In genomic region chr2:101963198-101963597, GRCh38 we compare ENCODE assay signal across 24 cellular contexts. TPM values are rescaled to one million over a fixed set of nuclear protein-coding genes. Genes with fewer than 3 reads are reported as not detected.
"Had no signal": no experiment of that assay in that cellular context is flagged by ENCODE, and none has a peak within 500 bp of the region (broad histone marks: within the 10 kb centered on the region; RNA-seq: fewer than 3 reads in every experiment).

No MANE protein-coding gene starts in this region.

- H3K27ac Mint-ChIP-seq: activated B cell treated with CpG ODN at 0.5 μM for 24 hours; activated CD4-positive, alpha-beta T cell treated with anti-CD3 and anti-CD28 coated beads for 36 hours; activated naive CD8-positive, alpha-beta T cell treated with anti-CD3 and anti-CD28 coated beads, Interleukin-2, amount 50 U/mL, for 24 hours; activated T-helper 1 cell treated with anti-CD3 and anti-CD28 coated beads, Interleukin-12 subunit alpha, Interleukin-12 subunit beta, Interleukin-2, Interleukin-4 antibody, amounts not matched to agents 30 ng/mL and 10 ng/mL and 1 ng/mL, durations not matched to agents 14 hours and 24 hours and 36 hours; mesothelial cell of epicardium; stimulated activated naive CD8-positive, alpha-beta T cell treated with anti-CD3 and anti-CD28 coated beads, Interleukin-15, Interleukin-2, amounts not matched to agents 100 ng/mL and 50 ng/mL, for 24 hours; T-helper 17 cell; type B pancreatic cell had no signal

- H3K4me1 Mint-ChIP-seq: activated B cell treated with CpG ODN at 0.5 μM for 24 hours had no signal

- H3K27me3 ChIP-seq: foreskin keratinocyte, pancreas, right atrium auricular region had no signal

- H3K4me1 ChIP-seq: psoas muscle had no signal

- H3K9me3 Mint-ChIP-seq: activated B cell treated with CpG ODN at 0.5 μM for 24 hours, type B pancreatic cell had no signal

- ATAC-seq: activated CD4-positive, alpha-beta T cell treated with anti-CD3 and anti-CD28 coated beads for 36 hours; activated naive CD8-positive, alpha-beta T cell treated with anti-CD3 and anti-CD28 coated beads, Interleukin-2, amount 50 U/mL, for 24 hours; foreskin keratinocyte; naive thymus-derived CD8-positive, alpha-beta T cell; pancreas; psoas muscle; T-helper 17 cell had no signal

- H3K36me3 ChIP-seq: pancreas, right atrium auricular region had no signal

- H3K4me3 Mint-ChIP-seq: activated B cell treated with CpG ODN at 0.5 μM for 24 hours; activated CD4-positive, alpha-beta T cell treated with anti-CD3 and anti-CD28 coated beads for 36 hours; activated naive CD8-positive, alpha-beta T cell treated with anti-CD3 and anti-CD28 coated beads, Interleukin-2, amount 50 U/mL, for 24 hours; activated T-helper 1 cell treated with anti-CD3 and anti-CD28 coated beads, Interleukin-12 subunit alpha, Interleukin-12 subunit beta, Interleukin-2, Interleukin-4 antibody, amounts not matched to agents 30 ng/mL and 10 ng/mL and 1 ng/mL, durations not matched to agents 14 hours and 24 hours and 36 hours; mesothelial cell of epicardium; naive thymus-derived CD8-positive, alpha-beta T cell; stimulated activated naive CD8-positive, alpha-beta T cell treated with anti-CD3 and anti-CD28 coated beads, Interleukin-15, Interleukin-2, amounts not matched to agents 100 ng/mL and 50 ng/mL, for 24 hours; T-helper 17 cell; type B pancreatic cell had no signal

- H3K4me3 ChIP-seq: pancreas, psoas muscle, right atrium auricular region had no signal

- H3K27me3 Mint-ChIP-seq: activated CD4-positive, alpha-beta T cell treated with anti-CD3 and anti-CD28 coated beads for 36 hours; activated naive CD8-positive, alpha-beta T cell treated with anti-CD3 and anti-CD28 coated beads, Interleukin-2, amount 50 U/mL, for 24 hours; type B pancreatic cell had no signal

- H3K27ac ChIP-seq: epithelial cell of prostate, foreskin keratinocyte, pancreas, psoas muscle, right atrium auricular region had no signal

- DNase-seq: activated B cell treated with CpG ODN at 0.5 μM for 24 hours; activated CD4-positive, alpha-beta T cell treated with anti-CD3 and anti-CD28 coated beads for 36 hours; activated CD4-positive, alpha-beta T cell treated with anti-CD3 and anti-CD28 coated beads, Interleukin-2, amount 50 U/mL, for 48 hours; activated gamma-delta T cell; activated naive CD4-positive, alpha-beta T cell treated with anti-CD3 and anti-CD28 coated beads, Interleukin-2, amount 50 U/mL, for 16 hours; activated naive CD8-positive, alpha-beta T cell treated with anti-CD3 and anti-CD28 coated beads, Interleukin-2, amount 50 U/mL, for 24 hours; activated T-cell treated with anti-CD3 and anti-CD28 coated beads for 4 hours; cerebellar nuclear complex; cortex of kidney; foreskin keratinocyte; kidney; naive thymus-derived CD8-positive, alpha-beta T cell; pancreas; psoas muscle; stimulated activated CD4-positive, alpha-beta T cell treated with anti-CD3 and anti-CD28 coated beads, Interleukin-1b, Interleukin-23, amount 100 ng/mL, for 48 hours; SW 1271; T-helper 17 cell had no signal

- H3K9me3 ChIP-seq: pancreas, psoas muscle, right atrium auricular region had no signal

- H3K36me3 Mint-ChIP-seq: mesothelial cell of epicardium, type B pancreatic cell had no signal

RNA-seq across cellular contexts. Expression of gene IL1R2, which starts 28.6 kb away (rescaled TPM):
- total RNA-seq: activated B cell treated with CpG ODN at 0.5 μM for 24 hours; glomerular endothelial cell; mesothelial cell of epicardium; naive thymus-derived CD8-positive, alpha-beta T cell had no signal
